Comparison of ENCODE assay signal across 18 cellular contexts in genomic region chr2:105071379-105071778, GRCh38. TPM values are rescaled to one million over a fixed set of nuclear protein-coding genes. Genes with fewer than 3 reads are reported as not detected.
DNase-seq lines count a peak whose midpoint lies in the region; ATAC-seq and TF ChIP-seq lines count a peak whose summit lies in the region.
"Had no signal": no experiment of that assay in that cellular context is flagged by ENCODE, and none has a peak within 500 bp of the region (broad histone marks: within the 10 kb centered on the region; RNA-seq: fewer than 3 reads in every experiment).

No MANE protein-coding gene starts in this region.

- H3K27me3 Mint-ChIP-seq in CD8-positive, alpha-beta memory T cell: no peaks in the 10 kb centered on the region
- no peaks in the 10 kb centered on the region for H3K27me3 Mint-ChIP-seq in effector memory CD8-positive, alpha-beta T cell
- no peaks in the 10 kb centered on the region for H3K27me3 Mint-ChIP-seq in natural killer cell (ENCODE audit: low read depth in 2 of 2)
- H3K27me3 Mint-ChIP-seq: CD4-positive, CD25-positive, alpha-beta regulatory T cell had no signal

- H3K36me3 ChIP-seq in CD8-positive, alpha-beta memory T cell (ENCODE audit: insufficient read depth, low read length): no peaks in the 10 kb centered on the region
- H3K36me3 ChIP-seq in KMS-11 (ENCODE audit: insufficient read depth) (no peaks in the 10 kb centered on the region), HAP-1 (replicated peaks) (no peaks in the 10 kb centered on the region)

- TF ChIP-seq CTCF in KMS-11 (conservative IDR thresholded peaks at IDR 0.05; ENCODE audit: low read depth, low read length): no peak
- TF ChIP-seq CTCF in natural killer cell (IDR thresholded peaks at IDR 0.05): no peak

- intact Hi-C loops in natural killer cell (cut with micrococcal nuclease): loop anchor here (5.0 to 10.0 kb wide), 2 partner anchors 217 to 726 kb away; partner anchors contain the start of gene POU3F3

- no peak overlapping the region for H3K4me3 ChIP-seq in CD8-positive, alpha-beta memory T cell (ENCODE audit: low read length)
- H3K4me3 ChIP-seq in KMS-11 (IDR thresholded peaks at IDR 0.05; ENCODE audit: insufficient read depth, low read depth, low read length) (no peak overlapping the region), HAP-1 (no peak overlapping the region)
- H3K4me3 ChIP-seq: GM23338 had no signal

- no peaks in the 10 kb centered on the region for H3K9me3 ChIP-seq in CD8-positive, alpha-beta memory T cell (ENCODE audit: low read length)
- no peaks in the 10 kb centered on the region for H3K9me3 ChIP-seq in HAP-1

- POLR2A ChIA-PET in CD8-positive, alpha-beta memory T cell (lab: Charles Lee): no interaction called here

- peak; percentile 85 for ATAC-seq in effector memory CD8-positive, alpha-beta T cell (replicated peaks)
- ATAC-seq in natural killer cell: peak; percentile 75 to 88 (median 81)
- ATAC-seq in GM21390 (IDR thresholded peaks at IDR 0.05; ENCODE audit: unreplicated experiment): no peak
- ATAC-seq: GM23338 had no signal

- H3K4me3 Mint-ChIP-seq in CD8-positive, alpha-beta memory T cell: peak overlapping the region in 3 of 7 donors; percentile 16 to 60 (median 56)
- no peak overlapping the region for H3K4me3 Mint-ChIP-seq in effector memory CD8-positive, alpha-beta T cell
- H3K4me3 Mint-ChIP-seq in natural killer cell: peak overlapping the region; percentile 77
- H3K4me3 Mint-ChIP-seq: CD4-positive, CD25-positive, alpha-beta regulatory T cell; CD8-positive, alpha-beta T cell; GM23338; H9; HFFc6 had no signal

- H3K36me3 Mint-ChIP-seq in CD8-positive, alpha-beta memory T cell: peaks cover 5 to 64% (median 5%) of the 10 kb centered on the region in 3 donors
- H3K36me3 Mint-ChIP-seq in effector memory CD8-positive, alpha-beta T cell (ENCODE audit: insufficient read depth): peaks cover 10% of the 10 kb centered on the region
- H3K36me3 Mint-ChIP-seq in natural killer cell: no peaks in the 10 kb centered on the region

- in situ Hi-C loops in HAP-1 (cut with MboI; ENCODE audit: low sequenced_read_pairs): no loop called here

- H3K4me1 Mint-ChIP-seq in CD8-positive, alpha-beta memory T cell: peaks cover 34 to 45% (median 42%) of the 10 kb centered on the region in 3 donors
- peaks cover 11 to 24% of the 10 kb centered on the region in 2 donors for H3K4me1 Mint-ChIP-seq in effector memory CD8-positive, alpha-beta T cell (ENCODE audit: low read depth in 2 of 2)
- peaks cover 61 to 62% of the 10 kb centered on the region in 2 donors for H3K4me1 Mint-ChIP-seq in natural killer cell

- 0 out of 2 replicates have a peak overlapping the region, but pooled peaks have one; percentile 16 for H3K9ac ChIP-seq in KMS-11

- CTCF ChIA-PET in CD8-positive, alpha-beta memory T cell (lab: Charles Lee): no interaction called here

- peak overlapping the region; percentile 62 for H3K4me2 ChIP-seq in KMS-11
- H3K4me2 ChIP-seq: GM23338 had no signal

- H2AFZ ChIP-seq in KMS-11 (ENCODE audit: low read depth): no peak overlapping the region
- H2AFZ ChIP-seq: GM23338 had no signal

- H3K79me2 ChIP-seq in KMS-11 (ENCODE audit: insufficient read depth, low read depth): peaks cover 22% of the 10 kb centered on the region; the same call in 1 of the 2 replicates

- peak overlapping the region in 7 of 8 donors; percentile 2 to 89 (median 58) for H3K27ac Mint-ChIP-seq in CD8-positive, alpha-beta memory T cell
- H3K27ac Mint-ChIP-seq in effector memory CD8-positive, alpha-beta T cell: peak overlapping the region; percentile 35 to 45
- peak overlapping the region; percentile 77 to 85 for H3K27ac Mint-ChIP-seq in natural killer cell
- H3K27ac Mint-ChIP-seq: CD4-positive, CD25-positive, alpha-beta regulatory T cell; CD8-positive, alpha-beta T cell; GM23338; H9; HFFc6 had no signal

- H4K20me1 ChIP-seq in KMS-11 (ENCODE audit: insufficient read depth): no peaks in the 10 kb centered on the region

- DNase-seq in CD8-positive, alpha-beta memory T cell: peak in 1 of 5 donors; percentile 18
- DNase-seq in effector memory CD8-positive, alpha-beta T cell: no peak
- DNase-seq in natural killer cell: no peak
- no peak for DNase-seq in HAP-1 (ENCODE audit: low spot score in 2 of 2)
- DNase-seq in dedifferentiated amniotic fluid mesenchymal stem cell (ENCODE audit: extremely low spot score): no peak
- no peak for DNase-seq in cerebellum (ENCODE audit: low spot score)
- DNase-seq: DMS 273 treated with DMSO at 0.1 percent for 48 hours, DMS53, DMS79 treated with DMSO at 0.1 percent for 48 hours, GF-D8, H9, HFFc6 had no signal

- no peaks in the 10 kb centered on the region for H3K27me3 ChIP-seq in CD8-positive, alpha-beta memory T cell (ENCODE audit: insufficient read depth, low read length, poor library complexity, severe bottlenecking)
- H3K27me3 ChIP-seq in KMS-11 (ENCODE audit: insufficient read depth, low read depth): no peaks in the 10 kb centered on the region
- no peaks in the 10 kb centered on the region for H3K27me3 ChIP-seq in HAP-1 (ENCODE audit: low read depth)

- no peaks in the 10 kb centered on the region for H3K4me1 ChIP-seq in CD8-positive, alpha-beta memory T cell (ENCODE audit: insufficient read depth, low read length)
- H3K4me1 ChIP-seq in KMS-11 (ENCODE audit: low read depth, poor library complexity, severe bottlenecking) (peaks cover 29% of the 10 kb centered on the region), HAP-1 (peaks cover 48% of the 10 kb centered on the region)

- H3K9me3 Mint-ChIP-seq in CD8-positive, alpha-beta memory T cell: no peaks in the 10 kb centered on the region
- no peaks in the 10 kb centered on the region for H3K9me3 Mint-ChIP-seq in effector memory CD8-positive, alpha-beta T cell
- no peaks in the 10 kb centered on the region for H3K9me3 Mint-ChIP-seq in natural killer cell
- H3K9me3 Mint-ChIP-seq: CD4-positive, CD25-positive, alpha-beta regulatory T cell; CD8-positive, alpha-beta T cell; GM23338; H9; HFFc6 had no signal

- H3K27ac ChIP-seq in CD8-positive, alpha-beta memory T cell (ENCODE audit: low read depth, low read length): no peak overlapping the region
- peak overlapping the region; percentile 52; the same call in 1 of the 2 replicates for H3K27ac ChIP-seq in KMS-11
- H3K27ac ChIP-seq: C4-2B had no signal

RNA-seq across cellular contexts. Expression of gene MRPS9, which starts 33.5 kb away (rescaled TPM):
- total RNA-seq in CD8-positive, alpha-beta memory T cell: 10 to 100 TPM; 49.5 to 51.8 TPM
- 32.2 TPM for polyA plus RNA-seq in CD8-positive, alpha-beta memory T cell
- 10 to 100 TPM; 17.5 to 25.0 (median 19.2) TPM for total RNA-seq in natural killer cell
- total RNA-seq in cerebellum: 11.3 TPM
